25 cellular contexts compared by ENCODE assay signal in the genomic region with DNA sequence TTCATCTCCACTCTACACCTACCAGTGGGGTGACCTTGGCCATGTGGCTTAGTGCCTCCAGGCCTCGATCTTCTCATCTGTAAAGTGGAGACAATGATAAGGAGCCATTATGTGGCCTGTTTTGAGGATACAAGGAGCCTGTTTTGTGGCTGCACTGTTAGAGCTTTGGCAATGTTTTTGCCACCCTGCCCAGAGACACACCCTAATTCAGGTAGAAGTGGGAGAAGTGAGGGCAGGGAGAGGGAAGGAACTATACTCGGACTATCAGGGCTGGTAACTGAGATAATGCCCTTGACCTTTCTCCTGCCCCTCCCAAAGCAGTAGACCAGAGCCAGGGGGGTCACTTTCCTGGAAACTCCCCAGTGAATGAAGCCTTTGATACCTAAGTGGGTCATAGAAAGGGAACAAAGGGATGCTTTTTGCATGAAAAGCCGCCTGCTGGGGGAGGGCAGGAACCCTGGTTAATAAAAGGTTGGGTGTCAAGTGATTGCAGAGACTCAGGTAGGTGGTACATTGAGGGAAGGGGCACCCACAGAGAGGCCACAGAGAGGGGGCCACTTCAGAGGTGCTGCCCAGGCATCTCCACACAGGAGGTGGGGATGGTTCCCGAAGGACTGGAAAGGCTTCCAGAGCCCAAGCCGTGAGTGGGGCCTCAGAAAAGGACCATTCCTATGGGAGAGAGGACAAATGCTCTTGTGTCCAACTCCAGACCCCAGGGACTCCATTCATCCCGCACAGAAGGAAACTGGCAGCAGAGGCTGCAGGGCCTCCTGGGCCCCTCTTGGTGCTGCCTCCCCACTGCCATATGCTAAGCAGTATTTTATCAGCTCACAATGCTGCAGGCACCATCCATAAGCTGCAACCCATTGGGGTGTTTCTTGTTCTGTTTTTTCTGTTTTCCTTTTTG. TPM values are rescaled to one million over a fixed set of nuclear protein-coding genes. Genes with fewer than 3 reads are reported as not detected.
DNase-seq lines count a peak whose midpoint lies in the region; ATAC-seq, FAIRE-seq and TF ChIP-seq lines count a peak whose summit lies in the region.
"Had no signal": no experiment of that assay in that cellular context is flagged by ENCODE, and none has a peak within 500 bp of the region (broad histone marks: within the 10 kb centered on the region; RNA-seq: fewer than 3 reads in every experiment).

No MANE protein-coding gene starts in this region.

- in situ Hi-C loops in K562 (cut with MboI): loop anchor here (25.0 kb wide), 1 partner anchor 540 kb away; no protein-coding TSS in a partner anchor

- peaks cover 4% of the 10 kb centered on the region; the same call in 1 of the 2 replicates for H4K20me1 ChIP-seq in K562 (replicated peaks; ENCODE audit: control insufficient read depth, insufficient read depth, low read length)
- no peaks in the 10 kb centered on the region for H4K20me1 ChIP-seq in PC-9 (ENCODE audit: insufficient read depth)
- H4K20me1 ChIP-seq: BLaER1 treated with 17β-estradiol and CSF1 and Interleukin-3, amounts not matched to agents 10 nM and 100 nM had no signal

- H3K9me3 ChIP-seq in K562 (replicated peaks; ENCODE audit: control insufficient read depth, insufficient read depth, low read depth, low read length) (no peaks in the 10 kb centered on the region), PC-9 (ENCODE audit: insufficient read depth, low read depth) (no peaks in the 10 kb centered on the region)
- H3K9me3 ChIP-seq: BLaER1 treated with 17β-estradiol and CSF1 and Interleukin-3, amounts not matched to agents 10 nM and 100 nM; HAP-1; spleen; stomach had no signal

- H4K5ac ChIP-seq in mesendoderm (ENCODE audit: low read length): no peak overlapping the region

- no peaks in the 10 kb centered on the region for H3K9me3 Mint-ChIP-seq in stimulated activated naive CD8-positive, alpha-beta T cell treated with anti-CD3 and anti-CD28 coated beads, Interleukin-15, Interleukin-2, amounts not matched to agents 100 ng/mL and 50 ng/mL, for 24 hours
- H3K9me3 Mint-ChIP-seq in stimulated activated naive CD8-positive, alpha-beta T cell treated with anti-CD3 and anti-CD28 coated beads, Interleukin-15, amount 100 ng/mL, for 72 hours: no peaks in the 10 kb centered on the region
- H3K9me3 Mint-ChIP-seq: activated naive CD4-positive, alpha-beta T cell treated with anti-CD3 and anti-CD28 coated beads, Interleukin-2, amount 50 U/mL, for 72 hours; T-cell had no signal

- H3K36me3 Mint-ChIP-seq in stimulated activated naive CD8-positive, alpha-beta T cell treated with anti-CD3 and anti-CD28 coated beads, Interleukin-15, Interleukin-2, amounts not matched to agents 100 ng/mL and 50 ng/mL, for 24 hours (ENCODE audit: low read depth): no peaks in the 10 kb centered on the region
- H3K36me3 Mint-ChIP-seq: T-cell had no signal

- H3K4me1 ChIP-seq in K562 (replicated peaks in 1 of 2; ENCODE audit: control insufficient read depth in 2 of 2, insufficient read depth in 2 of 2, low read length in 2 of 2): no peaks in the 10 kb centered on the region
- H3K4me1 ChIP-seq in mesendoderm (ENCODE audit: control insufficient read depth, low read depth, low read length): peaks cover 6% of the 10 kb centered on the region
- peaks cover 31% of the 10 kb centered on the region for H3K4me1 ChIP-seq in PC-9 (replicated peaks; ENCODE audit: insufficient read depth)
- H3K4me1 ChIP-seq: foreskin keratinocyte, spleen, stomach had no signal

- no peaks in the 10 kb centered on the region for H3K9me2 ChIP-seq in PC-9 (ENCODE audit: insufficient read depth)

- H3K4me3 ChIP-seq in K562 (no peak overlapping the region), mesendoderm (ENCODE audit: low read length) (no peak overlapping the region), PC-9 (no peak overlapping the region)
- H3K4me3 ChIP-seq: BLaER1 treated with 17β-estradiol and CSF1 and Interleukin-3, amounts not matched to agents 10 nM and 100 nM; HAP-1; hepatocyte; lung; spleen; stomach had no signal

- TF ChIP-seq CTCF in K562 (IDR thresholded peaks at IDR 0.05 in 2 of 3, conservative IDR thresholded peaks at IDR 0.05 in 1 of 3; ENCODE audit: insufficient read depth in 2 of 3, low read depth in 1 of 3, low read length in 3 of 3): no peak
- no peak for TF ChIP-seq CTCF in GM10266 (IDR thresholded peaks at IDR 0.05; ENCODE audit: control insufficient read depth, insufficient read depth, low read depth, missing control alignments)
- no peak for TF ChIP-seq CTCF in PC-9 (conservative IDR thresholded peaks at IDR 0.05)

- CTCF ChIA-PET in K562 (lab: Yijun Ruan, JAX; ENCODE audit: low intra/inter-chr PET ratio): no interaction called here
- CTCF ChIA-PET in PC-9 (lab: Charles Lee): no interaction called here

- H3K79me1 ChIP-seq in mesendoderm (ENCODE audit: low read length): no peaks in the 10 kb centered on the region

- no peak overlapping the region for H3K4ac ChIP-seq in mesendoderm (ENCODE audit: low read depth, low read length)

- no peak overlapping the region for H3K23ac ChIP-seq in mesendoderm (ENCODE audit: low read length)

- 7% methylated on average over 6 of the region's 6 CpGs for WGBS in K562 (ENCODE audit: insufficient coverage, low coverage, missing lambda C conversion rate)
- WGBS in mesendoderm (ENCODE audit: extremely low coverage, insufficient coverage, low lambda C conversion rate): no CpG with 5 or more reads among the region's 6 CpGs

- no peak overlapping the region for H3K18ac ChIP-seq in mesendoderm (ENCODE audit: low read length)

- TF ChIP-seq POLR2A in K562 (conservative IDR thresholded peaks at IDR 0.05): no peak

- no peaks in the 10 kb centered on the region for H3K27me3 Mint-ChIP-seq in stimulated activated naive CD8-positive, alpha-beta T cell treated with anti-CD3 and anti-CD28 coated beads, Interleukin-15, Interleukin-2, amounts not matched to agents 100 ng/mL and 50 ng/mL, for 24 hours
- H3K27me3 Mint-ChIP-seq in stimulated activated naive CD8-positive, alpha-beta T cell treated with anti-CD3 and anti-CD28 coated beads, Interleukin-15, amount 100 ng/mL, for 72 hours: no peaks in the 10 kb centered on the region
- H3K27me3 Mint-ChIP-seq: activated CD4-positive, alpha-beta T cell treated with anti-CD3 and anti-CD28 coated beads for 36 hours; T-cell had no signal

- H3K4me1 Mint-ChIP-seq in stimulated activated naive CD8-positive, alpha-beta T cell treated with anti-CD3 and anti-CD28 coated beads, Interleukin-15, Interleukin-2, amounts not matched to agents 100 ng/mL and 50 ng/mL, for 24 hours (ENCODE audit: low read depth): peaks cover 35% of the 10 kb centered on the region
- peaks cover 68% of the 10 kb centered on the region for H3K4me1 Mint-ChIP-seq in stimulated activated naive CD8-positive, alpha-beta T cell treated with anti-CD3 and anti-CD28 coated beads, Interleukin-15, amount 100 ng/mL, for 72 hours

- H2AFZ ChIP-seq in K562 (ENCODE audit: low read depth, low read length) (no peak overlapping the region), PC-9 (no peak overlapping the region)
- H2AFZ ChIP-seq: hepatocyte had no signal

- peak overlapping the region; percentile 16 for H3K27ac Mint-ChIP-seq in stimulated activated naive CD8-positive, alpha-beta T cell treated with anti-CD3 and anti-CD28 coated beads, Interleukin-15, Interleukin-2, amounts not matched to agents 100 ng/mL and 50 ng/mL, for 24 hours
- H3K27ac Mint-ChIP-seq in stimulated activated naive CD8-positive, alpha-beta T cell treated with anti-CD3 and anti-CD28 coated beads, Interleukin-15, amount 100 ng/mL, for 72 hours: no peak overlapping the region
- H3K27ac Mint-ChIP-seq: activated CD4-positive, alpha-beta T cell treated with anti-CD3 and anti-CD28 coated beads for 36 hours; T-cell had no signal

- peaks cover 10% of the 10 kb centered on the region; the same call in 1 of the 2 replicates for H3F3A ChIP-seq in PC-9 (ENCODE audit: insufficient read depth, low read depth)

- H3K4me2 ChIP-seq in K562 (ENCODE audit: insufficient read depth, low read length) (no peak overlapping the region), mesendoderm (ENCODE audit: low read length) (no peak overlapping the region), PC-9 (no peak overlapping the region)
- H3K4me2 ChIP-seq: hepatocyte had no signal

- no peak overlapping the region for H4K8ac ChIP-seq in mesendoderm (ENCODE audit: low read depth, low read length)

- no peak overlapping the region for H3K56ac ChIP-seq in mesendoderm (ENCODE audit: low read length)

- BruUV-seq in K562 (replicated peaks; lab: Mats Ljungman, UMichigan) (no TSS peak), PC-9 (replicated peaks; lab: Mats Ljungman, UMichigan) (no TSS peak)

- H3K4me3 Mint-ChIP-seq in stimulated activated naive CD8-positive, alpha-beta T cell treated with anti-CD3 and anti-CD28 coated beads, Interleukin-15, Interleukin-2, amounts not matched to agents 100 ng/mL and 50 ng/mL, for 24 hours: no peak overlapping the region
- H3K4me3 Mint-ChIP-seq in stimulated activated naive CD8-positive, alpha-beta T cell treated with anti-CD3 and anti-CD28 coated beads, Interleukin-15, amount 100 ng/mL, for 72 hours: no peak overlapping the region
- H3K4me3 Mint-ChIP-seq: activated CD4-positive, alpha-beta T cell treated with anti-CD3 and anti-CD28 coated beads for 36 hours; T-cell had no signal

- DNase-seq in stimulated activated naive CD8-positive, alpha-beta T cell treated with anti-CD3 and anti-CD28 coated beads, Interleukin-15, amount 100 ng/mL, for 72 hours: no peak
- DNase-seq in K562 (ENCODE audit: extremely low read depth in 1 of 4, low spot score in 3 of 4): no peak
- no peak for DNase-seq in mesendoderm
- DNase-seq in GM10266 (ENCODE audit: extremely low spot score): no peak
- DNase-seq in AG20443 (ENCODE audit: low spot score): no peak
- no peak for DNase-seq in NCI-H1436 treated with DMSO at 0.1 percent for 48 hours (lab: John Stamatoyannopoulos, UW)
- no peak for DNase-seq in PC-9
- DNase-seq: activated CD4-positive, alpha-beta T cell treated with anti-CD3 and anti-CD28 coated beads for 36 hours; foreskin keratinocyte; kidney; NCI-H187 treated with DMSO at 0.1 percent for 48 hours; NCI-H226; NCI-H82; spleen; stomach; T-cell; trophoblast cell had no signal

- H2BK5ac ChIP-seq in mesendoderm (ENCODE audit: low read length): no peak overlapping the region

- POLR2A ChIA-PET in K562 (lab: Yijun Ruan, JAX): interaction anchor here (0.6 to 0.7 kb wide), 2 partner anchors 19 to 68 kb away, joined by 3 read pairs; no protein-coding TSS in a partner anchor
- POLR2A ChIA-PET in PC-9 (lab: Charles Lee; ENCODE audit: unreplicated experiment): no interaction called here

- H3K27ac ChIP-seq in K562 (ENCODE audit: extremely low read depth, low read depth, low read length) (no peak overlapping the region), mesendoderm (ENCODE audit: low read depth, low read length) (no peak overlapping the region), PC-9 (no peak overlapping the region)
- H3K27ac ChIP-seq: BLaER1 treated with 17β-estradiol and CSF1 and Interleukin-3, amounts not matched to agents 10 nM and 100 nM; foreskin keratinocyte; hepatocyte; spleen; stomach had no signal

- ATAC-seq in stimulated activated naive CD8-positive, alpha-beta T cell treated with anti-CD3 and anti-CD28 coated beads, Interleukin-15, amount 100 ng/mL, for 72 hours: no peak
- ATAC-seq in K562: peak; percentile 12; the same call in 2 of the 3 replicates
- ATAC-seq: activated CD4-positive, alpha-beta T cell treated with anti-CD3 and anti-CD28 coated beads for 36 hours; activated naive CD4-positive, alpha-beta T cell treated with anti-CD3 and anti-CD28 coated beads, Interleukin-2, amount 50 U/mL, for 72 hours; foreskin keratinocyte; T-cell had no signal

- H3K9me1 ChIP-seq in K562 (ENCODE audit: control insufficient read depth, insufficient read depth, low read length): no peaks in the 10 kb centered on the region

- H3K79me2 ChIP-seq in K562 (ENCODE audit: control insufficient read depth, insufficient read depth, low read length) (no peaks in the 10 kb centered on the region), mesendoderm (ENCODE audit: control insufficient read depth, insufficient read depth, low read length) (no peaks in the 10 kb centered on the region), PC-9 (ENCODE audit: low read depth) (no peaks in the 10 kb centered on the region)
- H3K79me2 ChIP-seq: hepatocyte had no signal

- no peak for TF ChIP-seq RAD21 in K562 (CRISPR knock-in tag; conservative IDR thresholded peaks at IDR 0.05 in 1 of 2, IDR thresholded peaks at IDR 0.05 in 1 of 2)

- H3K9ac ChIP-seq in K562 (ENCODE audit: insufficient read depth in 1 of 2, low read depth in 2 of 2, low read length in 2 of 2): no peak overlapping the region
- H3K9ac ChIP-seq in mesendoderm (ENCODE audit: low read length): no peak overlapping the region
- H3K9ac ChIP-seq: BLaER1 treated with 17β-estradiol and CSF1 and Interleukin-3, amounts not matched to agents 10 nM and 100 nM had no signal

- peak overlapping the region; percentile 11 for H2AK5ac ChIP-seq in mesendoderm (ENCODE audit: low read length)

- no peak overlapping the region for H2BK15ac ChIP-seq in mesendoderm (replicated peaks; ENCODE audit: low read depth)

- intact Hi-C loops in K562 (cut with micrococcal nuclease) (no loop called here), PC-9 (cut with micrococcal nuclease; ENCODE audit: unreplicated experiment) (no loop called here)

- no peak for TF ChIP-seq EP300 in K562 (IDR thresholded peaks at IDR 0.05; ENCODE audit: low read length)

- no peak overlapping the region for H2BK120ac ChIP-seq in mesendoderm (ENCODE audit: low read depth, low read length)

- H3K27me3 ChIP-seq in K562 (ENCODE audit: control insufficient read depth in 2 of 2, insufficient read depth in 2 of 2, low read length in 2 of 2): peaks cover 5 to 43% of the 10 kb centered on the region in 2 experiments; a peak in 4 of 5 replicates
- no peaks in the 10 kb centered on the region for H3K27me3 ChIP-seq in mesendoderm (ENCODE audit: insufficient read depth, low read length, poor library complexity)
- H3K27me3 ChIP-seq in PC-9 (ENCODE audit: insufficient read depth, low read depth): no peaks in the 10 kb centered on the region
- H3K27me3 ChIP-seq: BLaER1 treated with 17β-estradiol and CSF1 and Interleukin-3, amounts not matched to agents 10 nM and 100 nM; foreskin keratinocyte; hepatocyte; spleen; stomach had no signal

- H3K36me3 ChIP-seq in K562 (ENCODE audit: control insufficient read depth, insufficient read depth, low read length) (no peaks in the 10 kb centered on the region), mesendoderm (ENCODE audit: control insufficient read depth, insufficient read depth, low read length) (no peaks in the 10 kb centered on the region), PC-9 (ENCODE audit: low read depth) (no peaks in the 10 kb centered on the region)
- H3K36me3 ChIP-seq: BLaER1 treated with 17β-estradiol and CSF1 and Interleukin-3, amounts not matched to agents 10 nM and 100 nM; HAP-1; spleen; stomach had no signal

- FAIRE-seq in K562 (lab: Jason Lieb, UNC): no peak
- FAIRE-seq: astrocyte, kidney, TTC549 had no signal

RNA-seq across cellular contexts. Expression of a gene that starts 42.3 kb away (rescaled TPM):
- total RNA-seq in K562 (2011; cell fraction: chromatin; rRNA removed; ENCODE audit: low replicate concordance): 105 and 116 TPM in 2 replicates
- 68.0 and 70.9 TPM in 2 replicates for total RNA-seq in K562 (2011; cell fraction: nucleolus; rRNA removed)
- 116 and 155 TPM in 2 replicates for total RNA-seq in K562 (2011; cell fraction: nucleoplasm; rRNA removed)
- total RNA-seq in K562 (2014; rRNA removed) (224 and 228 TPM in 2 replicates), K562 (2014; rRNA removed; fragmentation: Illumina TruSeq; extraction: Trizol) (366 and 402 TPM in 2 replicates), K562 (2015; rRNA removed; fragmentation: Illumina TruSeq; extraction: Trizol) (319 and 320 TPM in 2 replicates), K562 (2021) (257 and 267 TPM in 2 replicates), PC-9 (2021) (157 and 228 TPM in 2 replicates)
- polyA plus RNA-seq in K562 (2011; rRNA removed) (155 and 168 TPM in 2 replicates), K562 (2014; fragmentation: Illumina TruSeq; extraction: Trizol) (343 and 365 TPM in 2 replicates), K562 (2014; fragmentation: Nextera tagmentation; extraction: Ambion mirVana) (100 to 1,000 TPM; 293 to 301 TPM), K562 (2014; rRNA removed) (221 and 243 TPM in 2 replicates)
- 84.1 and 126 TPM in 2 replicates for polyA plus RNA-seq in K562 (2011; cell fraction: cytosol; rRNA removed)
- 76.3 and 97.2 TPM in 2 replicates for polyA plus RNA-seq in K562 (2011; cell fraction: nucleus; rRNA removed)
- polyA plus RNA-seq in K562 (2012): 230 and 274 TPM in 2 replicates
- polyA minus RNA-seq in K562 (2011; rRNA and poly(A)+ RNA removed): 252 and 302 TPM in 2 replicates
- 143 and 162 TPM in 2 replicates for polyA minus RNA-seq in K562 (2011; cell fraction: cytosol; rRNA and poly(A)+ RNA removed)
- polyA minus RNA-seq in K562 (2011; cell fraction: nucleus; rRNA and poly(A)+ RNA removed): 29.8 and 47.0 TPM in 2 replicates
- 244 TPM for polyA plus RNA-seq in mesendoderm (2013, experiment 1 of 2)
- polyA plus RNA-seq in mesendoderm (2013, experiment 2 of 2): 252 TPM
